8 cellular contexts compared by ENCODE assay signal in the genomic region with DNA sequence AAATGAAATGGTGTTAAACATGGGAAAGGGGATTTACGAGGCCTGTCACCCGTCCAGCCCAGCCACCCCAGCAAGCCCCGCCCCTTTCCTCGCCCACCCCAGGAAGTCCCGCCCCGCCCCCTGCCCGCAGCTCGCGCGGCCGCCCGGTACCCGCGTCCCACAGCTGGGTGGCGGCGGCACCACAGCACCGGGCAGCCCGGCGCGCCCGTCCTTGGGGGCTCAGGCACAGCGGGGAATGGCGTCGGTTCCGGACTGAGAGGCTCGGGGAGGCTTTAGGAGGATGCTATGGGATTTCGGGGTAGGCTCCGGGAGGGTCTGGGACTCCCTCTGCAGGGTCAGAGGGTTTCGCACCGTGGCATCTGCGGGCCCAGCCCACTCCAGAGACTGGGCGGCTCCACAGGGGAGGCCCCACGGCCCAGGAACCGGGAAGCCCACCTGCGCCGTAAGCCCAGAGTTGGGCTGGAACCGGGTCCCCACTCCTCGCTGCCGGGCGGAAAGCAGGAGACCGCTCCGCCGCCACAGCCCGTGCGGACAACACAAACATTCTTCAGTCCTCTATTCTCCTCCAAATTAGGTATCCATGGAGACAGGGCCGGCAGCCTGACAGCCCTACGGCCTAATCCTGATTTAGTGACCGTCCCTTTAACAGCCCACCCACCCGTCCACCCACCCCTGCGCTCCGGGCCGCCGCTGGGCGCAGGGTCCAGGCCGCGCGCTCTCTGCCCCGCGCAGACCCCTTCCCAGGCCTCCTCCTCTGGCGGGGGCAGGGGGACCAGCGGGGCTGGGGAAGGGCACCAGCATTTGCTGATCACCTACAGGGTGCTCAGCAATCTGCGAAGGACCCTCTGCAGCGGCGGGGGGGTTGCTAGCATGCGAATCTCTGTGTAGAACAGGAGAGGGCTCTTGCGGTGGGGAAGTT. TPM values are rescaled to one million over a fixed set of nuclear protein-coding genes. Genes with fewer than 3 reads are reported as not detected.
DNase-seq lines count a peak whose midpoint lies in the region; ATAC-seq and TF ChIP-seq lines count a peak whose summit lies in the region.

No MANE protein-coding gene starts in this region.

- TF ChIP-seq CTCF in glutamatergic neuron (IDR thresholded peaks at IDR 0.05; ENCODE audit: partially characterized antibody, unreplicated experiment) = no peak

- no peak overlapping the region for H3K27ac Mint-ChIP-seq in activated T-cell treated with anti-CD3 and anti-CD28 coated beads, Interleukin-2, amount 50 U/mL, for 24 hours
- peak overlapping the region; percentile 76 for H3K27ac Mint-ChIP-seq in glutamatergic neuron (ENCODE audit: unreplicated experiment)

- peaks cover 58% of the 10 kb centered on the region for H3K27me3 Mint-ChIP-seq in activated T-cell treated with anti-CD3 and anti-CD28 coated beads, Interleukin-2, amount 50 U/mL, for 24 hours
- H3K27me3 Mint-ChIP-seq in glutamatergic neuron (ENCODE audit: unreplicated experiment) = peaks cover 12% of the 10 kb centered on the region

- ATAC-seq in activated CD4-positive, CD25-positive, alpha-beta regulatory T cell treated with anti-CD3 and anti-CD28 coated beads, Interleukin-2, amount 50 U/mL, for 24 hours = peak; percentile 39 to 41
- ATAC-seq in HG03095 (IDR thresholded peaks at IDR 0.05; ENCODE audit: unreplicated experiment) (no peak), GM21526 (IDR thresholded peaks at IDR 0.05; ENCODE audit: low FRiP score, unreplicated experiment) (no peak)

- no peaks in the 10 kb centered on the region for H3K9me3 Mint-ChIP-seq in activated T-cell treated with anti-CD3 and anti-CD28 coated beads, Interleukin-2, amount 50 U/mL, for 24 hours
- peaks cover 5% of the 10 kb centered on the region for H3K9me3 Mint-ChIP-seq in glutamatergic neuron (ENCODE audit: unreplicated experiment)

- peak overlapping the region; percentile 64 for H3K4me3 Mint-ChIP-seq in activated T-cell treated with anti-CD3 and anti-CD28 coated beads, Interleukin-2, amount 50 U/mL, for 24 hours
- H3K4me3 Mint-ChIP-seq in glutamatergic neuron (ENCODE audit: unreplicated experiment) = peak overlapping the region; percentile 94

- H3K4me1 Mint-ChIP-seq in activated T-cell treated with anti-CD3 and anti-CD28 coated beads, Interleukin-2, amount 50 U/mL, for 24 hours (ENCODE audit: low read depth) = peaks cover 15% of the 10 kb centered on the region
- H3K4me1 Mint-ChIP-seq in glutamatergic neuron (ENCODE audit: low read depth, unreplicated experiment) = peaks cover 28% of the 10 kb centered on the region

- intact Hi-C loops in posterior cingulate gyrus (cut with DNase I) = no loop called here

- no peak for DNase-seq in activated CD4-positive, CD25-positive, alpha-beta regulatory T cell treated with anti-CD3 and anti-CD28 coated beads, Interleukin-2, amount 50 U/mL, for 72 hours
- peak; percentile 69 for DNase-seq in activated T-cell treated with anti-CD3 and anti-CD28 coated beads, Interleukin-2, amount 50 U/mL, for 24 hours
- DNase-seq in glutamatergic neuron = peak; percentile 81
- peak in 6 of 10 donors; percentile 31 to 89 (median 48) for DNase-seq in posterior cingulate gyrus
- DNase-seq in NCI-H1694 (lab: John Stamatoyannopoulos, UW) = no peak

- no peaks in the 10 kb centered on the region for H3K36me3 Mint-ChIP-seq in activated T-cell treated with anti-CD3 and anti-CD28 coated beads, Interleukin-2, amount 50 U/mL, for 24 hours (ENCODE audit: low read depth)
- H3K36me3 Mint-ChIP-seq in glutamatergic neuron (ENCODE audit: unreplicated experiment) = no peaks in the 10 kb centered on the region

RNA-seq across cellular contexts. Expression of a gene that starts 1.3 kb away (rescaled TPM):
- total RNA-seq in glutamatergic neuron (ENCODE audit: unreplicated experiment) = 107 TPM

RNA-seq across cellular contexts. Expression of a gene that starts 40.7 kb away (rescaled TPM):
- not detected for total RNA-seq in glutamatergic neuron (ENCODE audit: unreplicated experiment)

Comparison
In these comparisons a context has a peak if more than half of its experiments do, and no peak if none do; other contexts are left out.
1. ATAC-seq: peak in activated CD4-positive, CD25-positive, alpha-beta regulatory T cell treated with anti-CD3 and anti-CD28 coated beads, Interleukin-2, amount 50 U/mL, for 24 hours (2 of 2); none in HG03095 (single experiment) and GM21526 (single experiment).
2. DNase-seq: peak in activated T-cell treated with anti-CD3 and anti-CD28 coated beads, Interleukin-2, amount 50 U/mL, for 24 hours (single experiment), glutamatergic neuron (single experiment) and posterior cingulate gyrus (6 of 10); none in activated CD4-positive, CD25-positive, alpha-beta regulatory T cell treated with anti-CD3 and anti-CD28 coated beads, Interleukin-2, amount 50 U/mL, for 72 hours (single experiment) and NCI-H1694 (single experiment).